10 cellular contexts compared by ENCODE assay signal in the genomic region with DNA sequence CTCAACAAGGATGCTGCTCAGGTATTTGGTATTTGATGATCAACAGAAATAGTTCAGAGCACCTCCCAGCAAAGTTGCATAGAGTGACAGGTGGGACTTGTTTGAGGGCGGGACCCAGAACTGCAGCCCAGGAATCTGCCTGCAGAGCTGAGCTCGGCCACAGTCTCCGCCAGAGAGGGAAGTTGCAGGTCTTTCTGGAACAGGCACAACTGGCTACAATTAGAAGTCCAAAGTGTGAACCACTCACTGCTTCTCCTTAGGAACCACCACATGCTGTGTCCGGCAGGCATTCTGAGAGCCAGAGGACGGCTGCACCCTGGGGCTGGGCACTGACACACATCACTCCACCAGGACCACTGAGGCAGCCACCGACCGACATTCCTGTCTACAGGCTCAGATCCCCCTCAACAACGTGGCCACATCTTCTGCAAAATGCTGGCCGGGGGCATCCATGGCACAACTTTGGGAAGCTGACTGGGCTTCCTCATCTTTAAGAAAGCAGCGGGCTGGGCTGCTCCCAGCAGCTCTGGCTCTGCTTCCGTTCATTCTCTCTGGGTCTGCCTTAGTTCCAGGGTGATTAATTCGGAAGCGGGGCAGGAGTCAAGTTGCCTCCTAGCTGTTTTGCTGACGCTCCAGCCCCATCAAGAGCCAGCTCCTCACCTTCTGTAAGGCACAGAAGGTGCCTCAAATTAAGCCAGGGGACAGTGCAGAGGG. TPM values are rescaled to one million over a fixed set of nuclear protein-coding genes. Genes with fewer than 3 reads are reported as not detected.
A peak's percentile ranks its signal among the peaks of the same experiment; 100 is the strongest.
DNase-seq lines count a peak whose midpoint lies in the region; ATAC-seq, FAIRE-seq and TF ChIP-seq lines count a peak whose summit lies in the region.
"Had no signal": no experiment of that assay in that cellular context is flagged by ENCODE, and none has a peak within 500 bp of the region (broad histone marks: within the 10 kb centered on the region; RNA-seq: fewer than 3 reads in every experiment).

No MANE protein-coding gene starts in this region.

- H3K27me3 ChIP-seq in HUES6 (ENCODE audit: control insufficient read depth, insufficient read depth, low read length), result peaks cover 42% of the 10 kb centered on the region
- peaks cover 6% of the 10 kb centered on the region for H3K27me3 ChIP-seq in mesendoderm (ENCODE audit: insufficient read depth, low read length, poor library complexity)

- H3K4me3 Mint-ChIP-seq in endothelial cell (ENCODE audit: unreplicated experiment), result peak overlapping the region; percentile 84

- 83% methylated on average over 13 of the region's 14 CpGs for WGBS in A549 (ENCODE audit: missing lambda C conversion rate)
- WGBS in mesendoderm (ENCODE audit: extremely low coverage, insufficient coverage, low lambda C conversion rate), result no CpG with 5 or more reads among the region's 14 CpGs

- H2BK15ac ChIP-seq in mesendoderm (replicated peaks; ENCODE audit: low read depth), result no peak overlapping the region

- POLR2A ChIA-PET in A549 (lab: Yijun Ruan, JAX), result no interaction called here

- FAIRE-seq in A549 (lab: Jason Lieb, UNC), result no peak
- FAIRE-seq: H54 had no signal

- no peak overlapping the region for H4K5ac ChIP-seq in mesendoderm (ENCODE audit: low read length)

- peaks cover 7% of the 10 kb centered on the region for H3K9me3 Mint-ChIP-seq in endothelial cell (ENCODE audit: unreplicated experiment)

- no peak for TF ChIP-seq RAD21 in A549 (conservative IDR thresholded peaks at IDR 0.05 in 1 of 2, IDR thresholded peaks at IDR 0.05 in 1 of 2)

- no peaks in the 10 kb centered on the region for H3K79me2 ChIP-seq in mesendoderm (ENCODE audit: control insufficient read depth, insufficient read depth, low read length)

- no peaks in the 10 kb centered on the region for H3K4me1 Mint-ChIP-seq in endothelial cell (ENCODE audit: unreplicated experiment)

- H3K9ac ChIP-seq in HUES6 (ENCODE audit: low read length), result no peak overlapping the region
- H3K9ac ChIP-seq in mesendoderm (ENCODE audit: low read length), result no peak overlapping the region

- no peak overlapping the region for H3K4ac ChIP-seq in mesendoderm (ENCODE audit: low read depth, low read length)

- H3K56ac ChIP-seq in mesendoderm (ENCODE audit: low read length), result no peak overlapping the region

- H4K8ac ChIP-seq in mesendoderm (ENCODE audit: low read depth, low read length), result no peak overlapping the region

- H3K36me3 Mint-ChIP-seq in endothelial cell (ENCODE audit: low read depth, unreplicated experiment), result peaks cover 10% of the 10 kb centered on the region

- H2AK5ac ChIP-seq in mesendoderm (ENCODE audit: low read length), result no peak overlapping the region

- H2BK120ac ChIP-seq in mesendoderm (ENCODE audit: low read depth, low read length), result no peak overlapping the region

- H3K27me3 Mint-ChIP-seq in endothelial cell (ENCODE audit: unreplicated experiment), result peaks cover 12% of the 10 kb centered on the region

- no peak overlapping the region for H3K18ac ChIP-seq in mesendoderm (ENCODE audit: low read length)

- ATAC-seq in A549, result peak; percentile 60 to 77; a peak in 4 of 6 replicates
- no peak for ATAC-seq in GM18498 (IDR thresholded peaks at IDR 0.05; ENCODE audit: unreplicated experiment)
- ATAC-seq in GM18505 (IDR thresholded peaks at IDR 0.05; ENCODE audit: unreplicated experiment), result no peak

- H3K4me3 ChIP-seq in A549 (no peak overlapping the region), HUES6 (ENCODE audit: low read depth, low read length) (peak overlapping the region; percentile 65), mesendoderm (ENCODE audit: low read length) (no peak overlapping the region)

- H3K4me2 ChIP-seq in A549 (no peak overlapping the region), mesendoderm (ENCODE audit: low read length) (peak overlapping the region; percentile 75)

- TF ChIP-seq CTCF in A549 (IDR thresholded peaks at IDR 0.05) (no peak), endothelial cell (IDR thresholded peaks at IDR 0.05; ENCODE audit: unreplicated experiment) (no peak)

- no peak overlapping the region for H2BK5ac ChIP-seq in mesendoderm (ENCODE audit: low read length)

- no peak overlapping the region for H3K27ac Mint-ChIP-seq in endothelial cell (ENCODE audit: unreplicated experiment)

- no peak for TF ChIP-seq EP300 in A549 (IDR thresholded peaks at IDR 0.05)

- no peak overlapping the region for H3K23ac ChIP-seq in mesendoderm (ENCODE audit: low read length)

- H3K36me3 ChIP-seq in HUES6 (ENCODE audit: control insufficient read depth, insufficient read depth, low read length) (no peaks in the 10 kb centered on the region), mesendoderm (ENCODE audit: control insufficient read depth, insufficient read depth, low read length) (no peaks in the 10 kb centered on the region)

- H3K9me3 ChIP-seq in A549 (0 out of 3 replicates have a peak, but pooled peaks cover 6% of the 10 kb centered on the region), HUES6 (ENCODE audit: control insufficient read depth, insufficient read depth, low read depth, low read length) (no peaks in the 10 kb centered on the region)

- peak in 1 of 2 experiments; percentile 9 for DNase-seq in A549 (ENCODE audit: low read depth in 1 of 2, low spot score in 1 of 2)
- peak; percentile 38 for DNase-seq in endothelial cell (ENCODE audit: low spot score)
- peak; percentile 80 for DNase-seq in mesendoderm
- no peak for DNase-seq in globus pallidus (ENCODE audit: low spot score)
- no peak for DNase-seq in activated gamma-delta T cell treated with Interleukin-2 at 50 U/mL for 16 hours
- DNase-seq: DMS153 had no signal

- no peak overlapping the region for H3K27ac ChIP-seq in A549
- H3K27ac ChIP-seq in HUES6 (ENCODE audit: low read depth, low read length), result no peak overlapping the region
- H3K27ac ChIP-seq in mesendoderm (ENCODE audit: low read depth, low read length), result no peak overlapping the region

- CTCF ChIA-PET in A549 (lab: Yijun Ruan, JAX), result no interaction called here

- TF ChIP-seq POLR2A in A549 (IDR thresholded peaks at IDR 0.05; ENCODE audit: low read length) (no peak), GM18505 (IDR thresholded peaks at IDR 0.05; ENCODE audit: borderline replicate concordance, extremely low read depth, insufficient read depth, insufficient read length) (no peak)

- H3K79me1 ChIP-seq in mesendoderm (ENCODE audit: low read length), result no peaks in the 10 kb centered on the region

- H3K4me1 ChIP-seq in A549, result peaks cover 10% of the 10 kb centered on the region
- H3K4me1 ChIP-seq in HUES6 (ENCODE audit: control insufficient read depth, insufficient read depth, low read length), result peaks cover 7% of the 10 kb centered on the region
- H3K4me1 ChIP-seq in mesendoderm (ENCODE audit: control insufficient read depth, low read depth, low read length), result no peaks in the 10 kb centered on the region

TF ChIP-seq in A549, 52 proteins besides CTCF, POLR2A, EP300 and RAD21:
- TF ChIP-seq CBX8 (IDR thresholded peaks at IDR 0.05) (no peak), BHLHE40 (IDR thresholded peaks at IDR 0.05; ENCODE audit: low read depth, low read length) (no peak), NPAS2 (CRISPR knock-in tag; IDR thresholded peaks at IDR 0.05; ENCODE audit: borderline replicate concordance) (no peak)

RNA-seq across cellular contexts. Expression of a gene that starts 0.9 kb away (rescaled TPM):
- polyA plus RNA-seq in A549 (2011; rRNA removed) (0.09 and 0.19 TPM in 2 replicates), A549 (2017; fragmentation: RNase III; extraction: RNeasy Plus Mini Kit Qiagen cat#74134 plus additional on column Dnase treatment) (0.04 to 0.05 TPM in 2 of 3 replicates, not detected in the other)
- polyA plus RNA-seq in A549 (2012; cell fraction: cytosol; rRNA removed), result 0.03 TPM in 1 of 2 replicates, not detected in the other
- 0.04 TPM in 1 of 2 replicates, not detected in the other for polyA plus RNA-seq in A549 (2012; cell fraction: nucleus; rRNA removed)
- polyA minus RNA-seq in A549 (2011; rRNA and poly(A)+ RNA removed), result not detected in 2 replicates
- total RNA-seq in endothelial cell (ENCODE audit: unreplicated experiment), result 0.10 TPM
- polyA plus RNA-seq in mesendoderm (2013, experiment 1 of 2), result 0.34 TPM
- 0.39 TPM for polyA plus RNA-seq in mesendoderm (2013, experiment 2 of 2)

Comparison
In these comparisons a context has a peak if more than half of its experiments do, and no peak if none do; other contexts are left out.
1. ATAC-seq: peak in A549 (2 of 2); none in GM18498 (single experiment) and GM18505 (single experiment).
2. DNase-seq: peak in endothelial cell (single experiment) and mesendoderm (single experiment); none in globus pallidus (single experiment) and activated gamma-delta T cell treated with Interleukin-2 at 50 U/mL for 16 hours (single experiment).